ENCODE assay signal across 24 cellular contexts in genomic region chr2:26394694-26395093, GRCh38. TPM values are rescaled to one million over a fixed set of nuclear protein-coding genes. Genes with fewer than 3 reads are reported as not detected.
DNase-seq lines count a peak whose midpoint lies in the region; ATAC-seq, FAIRE-seq and TF ChIP-seq lines count a peak whose summit lies in the region.
"Had no signal": no experiment of that assay in that cellular context is flagged by ENCODE, and none has a peak within 500 bp of the region (broad histone marks: within the 10 kb centered on the region; RNA-seq: fewer than 3 reads in every experiment).

No MANE protein-coding gene starts in this region.

- no peaks in the 10 kb centered on the region for H3K79me2 ChIP-seq in astrocyte (ENCODE audit: insufficient read depth, low read length)

- FAIRE-seq in astrocyte (lab: Jason Lieb, UNC): no peak
- FAIRE-seq: GM12878, GM19239, K562 had no signal

- H3K9ac ChIP-seq in astrocyte (ENCODE audit: low read length) (no peak overlapping the region), skeletal muscle satellite cell (ENCODE audit: low read depth, low read length) (no peak overlapping the region)
- H3K9ac ChIP-seq: BLaER1 treated with 17β-estradiol and CSF1 and Interleukin-3, amounts not matched to agents 10 nM and 100 nM; GM23248 had no signal

- peaks cover 6% of the 10 kb centered on the region for H3K36me3 ChIP-seq in astrocyte (ENCODE audit: insufficient read depth, low read length)
- peaks cover 18% of the 10 kb centered on the region for H3K36me3 ChIP-seq in skeletal muscle satellite cell (ENCODE audit: insufficient read depth, low read length)

- no peak for ATAC-seq in stimulated activated effector memory CD8-positive, alpha-beta T cell treated with anti-CD3 and anti-CD28 coated beads, Interleukin-12 subunit alpha, Interleukin-12 subunit beta, amount 100 ng/mL, for 72 hours
- ATAC-seq: CD8-positive, alpha-beta T cell; GM12878 had no signal

- H3K4me2 ChIP-seq in astrocyte (ENCODE audit: low read length): no peak overlapping the region
- H3K4me2 ChIP-seq in skeletal muscle satellite cell (ENCODE audit: low read length): peak overlapping the region; percentile 14
- H3K4me2 ChIP-seq: BLaER1 treated with 17β-estradiol and CSF1 and Interleukin-3, amounts not matched to agents 10 nM and 100 nM; PC-9 had no signal

- H3K27ac ChIP-seq in astrocyte (ENCODE audit: low read depth, low read length): no peak overlapping the region
- H3K27ac ChIP-seq: BLaER1 treated with 17β-estradiol and CSF1 and Interleukin-3, amounts not matched to agents 10 nM and 100 nM; GM23248; PC-9; RWPE1; SJCRH30 had no signal

- H4K20me1 ChIP-seq in astrocyte (ENCODE audit: insufficient read depth, low read length): peaks cover 18% of the 10 kb centered on the region

- H2AFZ ChIP-seq in astrocyte (ENCODE audit: low read depth, low read length): no peak overlapping the region
- H2AFZ ChIP-seq: GM23248, PC-9 had no signal

- no peaks in the 10 kb centered on the region for H3K9me3 Mint-ChIP-seq in astrocyte (ENCODE audit: unreplicated experiment)
- no peaks in the 10 kb centered on the region for H3K9me3 Mint-ChIP-seq in stimulated activated effector memory CD8-positive, alpha-beta T cell treated with anti-CD3 and anti-CD28 coated beads, Interleukin-12 subunit alpha, Interleukin-12 subunit beta, amount 100 ng/mL, for 72 hours
- H3K9me3 Mint-ChIP-seq: CD8-positive, alpha-beta T cell had no signal

- H3K4me3 ChIP-seq in LNCaP clone FGC (ENCODE audit: low read depth, low read length) (no peak overlapping the region), astrocyte (ENCODE audit: insufficient read depth, low read depth, low read length) (no peak overlapping the region), skeletal muscle satellite cell (ENCODE audit: low read length) (no peak overlapping the region)
- H3K4me3 ChIP-seq: BLaER1 treated with 17β-estradiol and CSF1 and Interleukin-3, amounts not matched to agents 10 nM and 100 nM; GM12878; GM23248; K562; PC-9; SJCRH30 had no signal

- no peak overlapping the region for H3K27ac Mint-ChIP-seq in astrocyte (ENCODE audit: unreplicated experiment)
- H3K27ac Mint-ChIP-seq in stimulated activated effector memory CD8-positive, alpha-beta T cell treated with anti-CD3 and anti-CD28 coated beads, Interleukin-12 subunit alpha, Interleukin-12 subunit beta, amount 100 ng/mL, for 72 hours: no peak overlapping the region
- H3K27ac Mint-ChIP-seq: CD8-positive, alpha-beta T cell had no signal

- peaks cover under 1% of the 10 kb centered on the region for H3K4me1 Mint-ChIP-seq in astrocyte (ENCODE audit: low read depth, unreplicated experiment)
- H3K4me1 Mint-ChIP-seq in stimulated activated effector memory CD8-positive, alpha-beta T cell treated with anti-CD3 and anti-CD28 coated beads, Interleukin-12 subunit alpha, Interleukin-12 subunit beta, amount 100 ng/mL, for 72 hours: peaks cover 7% of the 10 kb centered on the region

- H3K9me3 ChIP-seq in astrocyte (ENCODE audit: insufficient read depth, low read depth, low read length) (no peaks in the 10 kb centered on the region), skeletal muscle satellite cell (replicated peaks; ENCODE audit: low read length) (no peaks in the 10 kb centered on the region)
- H3K9me3 ChIP-seq: BLaER1 treated with 17β-estradiol and CSF1 and Interleukin-3, amounts not matched to agents 10 nM and 100 nM; SJCRH30 had no signal

- TF ChIP-seq CTCF in LNCaP clone FGC (IDR thresholded peaks at IDR 0.05; ENCODE audit: control insufficient read depth, extremely low read depth, insufficient read depth) (no peak), astrocyte (IDR thresholded peaks at IDR 0.05; ENCODE audit: insufficient read depth, low read depth, low read length) (no peak)

- peaks cover 6% of the 10 kb centered on the region for H3K36me3 Mint-ChIP-seq in astrocyte (ENCODE audit: low read depth, unreplicated experiment)
- peaks cover 35% of the 10 kb centered on the region for H3K36me3 Mint-ChIP-seq in stimulated activated effector memory CD8-positive, alpha-beta T cell treated with anti-CD3 and anti-CD28 coated beads, Interleukin-12 subunit alpha, Interleukin-12 subunit beta, amount 100 ng/mL, for 72 hours

- no peaks in the 10 kb centered on the region for H3K27me3 ChIP-seq in astrocyte (ENCODE audit: insufficient read depth, low read length)
- H3K27me3 ChIP-seq in skeletal muscle satellite cell (ENCODE audit: control insufficient read depth, insufficient read depth, low read length): no peaks in the 10 kb centered on the region
- H3K27me3 ChIP-seq: BLaER1 treated with 17β-estradiol and CSF1 and Interleukin-3, amounts not matched to agents 10 nM and 100 nM; SJCRH30 had no signal

- DNase-seq in LNCaP clone FGC (ENCODE audit: low read depth) (peak; percentile 1), astrocyte (ENCODE audit: low read depth) (peak; percentile 26), fibroblast of peridontal ligament (ENCODE audit: extremely low read depth) (peak; percentile 9), COLO668 (lab: John Stamatoyannopoulos, UW; ENCODE audit: unreplicated experiment) (no peak), retina (no peak)
- DNase-seq in stimulated activated effector memory CD8-positive, alpha-beta T cell treated with anti-CD3 and anti-CD28 coated beads, Interleukin-12 subunit alpha, Interleukin-12 subunit beta, amount 100 ng/mL, for 72 hours (ENCODE audit: low spot score in 2 of 2): no peak
- DNase-seq: CD8-positive, alpha-beta T cell; DMS53; EL; GM23248; HCEC 1CT; NCI-H1105; NCI-H1694; NCI-H2081 treated with DMSO at 0.1 percent for 48 hours; NCI-H510A treated with DMSO at 0.1 percent for 48 hours; NCI-H774; PC-9; SJCRH30 had no signal

- no peaks in the 10 kb centered on the region for H3K27me3 Mint-ChIP-seq in astrocyte (ENCODE audit: low read depth, unreplicated experiment)

- H3K4me1 ChIP-seq in astrocyte (ENCODE audit: insufficient read depth, low read length): no peaks in the 10 kb centered on the region
- peaks cover 13% of the 10 kb centered on the region for H3K4me1 ChIP-seq in skeletal muscle satellite cell (ENCODE audit: control insufficient read depth, insufficient read depth, low read length)
- H3K4me1 ChIP-seq: SJCRH30 had no signal

- H3K4me3 Mint-ChIP-seq in astrocyte (ENCODE audit: unreplicated experiment): no peak overlapping the region
- no peak overlapping the region for H3K4me3 Mint-ChIP-seq in stimulated activated effector memory CD8-positive, alpha-beta T cell treated with anti-CD3 and anti-CD28 coated beads, Interleukin-12 subunit alpha, Interleukin-12 subunit beta, amount 100 ng/mL, for 72 hours
- H3K4me3 Mint-ChIP-seq: CD8-positive, alpha-beta T cell had no signal

RNA-seq across cellular contexts. Expression of gene DRC1, which starts 7.0 kb away (rescaled TPM):
- 0.27 and 0.41 TPM in 2 replicates for total RNA-seq in astrocyte
- total RNA-seq in skeletal muscle satellite cell (2012; rRNA removed): 0.22 and 1.0 TPM in 2 replicates
- total RNA-seq: CD8-positive, alpha-beta T cell; GM12878; GM23248 had no signal

RNA-seq across cellular contexts. Expression of gene ADGRF3, which starts 48.1 kb away (rescaled TPM):
- total RNA-seq in astrocyte: 0.16 and 0.17 TPM in 2 replicates
- under 0.01 TPM in 1 of 2 replicates, not detected in the other for total RNA-seq in skeletal muscle satellite cell (2012; rRNA removed)
- total RNA-seq: GM23248 had no signal

RNA-seq across cellular contexts. Expression of gene SELENOI, which starts 48.8 kb away (rescaled TPM):
- 49.7 and 51.9 TPM in 2 replicates for total RNA-seq in astrocyte
- 25.3 and 25.9 TPM in 2 replicates for total RNA-seq in skeletal muscle satellite cell (2012; rRNA removed)

Comparison
In these comparisons a context has a peak if more than half of its experiments do, and no peak if none do; other contexts are left out.
1. DNase-seq: peak in LNCaP clone FGC (single experiment), astrocyte (single experiment) and fibroblast of peridontal ligament (single experiment); none in stimulated activated effector memory CD8-positive, alpha-beta T cell treated with anti-CD3 and anti-CD28 coated beads, Interleukin-12 subunit alpha, Interleukin-12 subunit beta, amount 100 ng/mL, for 72 hours (0 of 2), COLO668 (single experiment) and retina (single experiment).